In genomic region chr1:28265577-28265976, GRCh38 we compare ENCODE assay signal across 16 cellular contexts. TPM values are rescaled to one million over a fixed set of nuclear protein-coding genes. Genes with fewer than 3 reads are reported as not detected.
DNase-seq lines count a peak whose midpoint lies in the region; ATAC-seq and TF ChIP-seq lines count a peak whose summit lies in the region.
"Had no signal": no experiment of that assay in that cellular context is flagged by ENCODE, and none has a peak within 500 bp of the region (broad histone marks: within the 10 kb centered on the region; RNA-seq: fewer than 3 reads in every experiment).

No MANE protein-coding gene starts in this region.

- no peak for DNase-seq in NOMO-1 (lab: John Stamatoyannopoulos, UW; ENCODE audit: unreplicated experiment in 2 of 2)
- DNase-seq in stomach, result no peak
- DNase-seq in NCI-H345 treated with DMSO at 0.1 percent for 48 hours (lab: John Stamatoyannopoulos, UW; ENCODE audit: unreplicated experiment), result no peak
- DNase-seq: ACHN; AML-193; NCI-H187 treated with DMSO at 0.1 percent for 48 hours; NCI-H345; NCI-H526 treated with DMSO at 0.1 percent for 48 hours; NK-92 treated with Interleukin-12 subunit alpha and Interleukin-12 subunit beta, amount 100 ng/mL, for 24 hours; PC-3; SJCRH30 had no signal

- H3K4me3 ChIP-seq in HUES48 (ENCODE audit: low read depth, low read length), result peak overlapping the region; percentile 23; the same call in 1 of the 2 replicates
- peak overlapping the region; percentile 39; the same call in 1 of the 2 replicates for H3K4me3 ChIP-seq in iPS-20b (ENCODE audit: low read length)
- no peak overlapping the region for H3K4me3 ChIP-seq in stomach
- H3K4me3 ChIP-seq: SJCRH30 had no signal

- H3K36me3 ChIP-seq in HUES48 (ENCODE audit: control insufficient read depth, insufficient read depth, low read length), result peaks cover 14% of the 10 kb centered on the region
- no peaks in the 10 kb centered on the region for H3K36me3 ChIP-seq in iPS-20b (ENCODE audit: insufficient read depth, low read depth, low read length)
- peaks cover 0 to 16% (median 10%) of the 10 kb centered on the region in 4 donors for H3K36me3 ChIP-seq in stomach
- H3K36me3 ChIP-seq: SJCRH30 had no signal

- no peaks in the 10 kb centered on the region for H3K9me3 ChIP-seq in HUES48 (ENCODE audit: control insufficient read depth, insufficient read depth, low read length)
- H3K9me3 ChIP-seq in iPS-20b (ENCODE audit: insufficient read depth, low read depth, low read length), result no peaks in the 10 kb centered on the region
- H3K9me3 ChIP-seq in stomach, result no peaks in the 10 kb centered on the region
- H3K9me3 ChIP-seq: SJCRH30 had no signal

- ATAC-seq in HG03135 (IDR thresholded peaks at IDR 0.05; ENCODE audit: unreplicated experiment), result no peak
- ATAC-seq: PC-3 had no signal

- intact Hi-C loops in stomach (cut with DNase I; ENCODE audit: low total_unique reads), result loop anchor here (10.0 kb wide), 1 partner anchor 59 kb away; the partner anchor contains the start of gene MED18

- peak overlapping the region in 3 of 5 experiments; percentile 11 to 53 (median 42) for H3K4me3 Mint-ChIP-seq in brain
- H3K4me3 Mint-ChIP-seq: CD14-positive monocyte had no signal

- 88 to 93% (median 92%) methylated on average over 8 of the region's 8 CpGs for WGBS in stomach, 5 donors

- no peak for TF ChIP-seq POLR2A in stomach (IDR thresholded peaks at IDR 0.05)

- 0 out of 2 replicates have a peak overlapping the region, but pooled peaks have one; percentile 5 for H3K9ac ChIP-seq in HUES48 (ENCODE audit: low read depth, low read length)
- no peak overlapping the region for H3K9ac ChIP-seq in iPS-20b (ENCODE audit: low read depth, low read length)

- H3K4me1 Mint-ChIP-seq in brain, result peaks cover 63% of the 10 kb centered on the region

- H3K27me3 Mint-ChIP-seq in brain, result peaks cover 9% of the 10 kb centered on the region

- H3K27ac Mint-ChIP-seq in brain, result peak overlapping the region in 2 of 5 experiments; percentile 2 to 25
- H3K27ac Mint-ChIP-seq: CD14-positive monocyte had no signal

- H3K36me3 Mint-ChIP-seq in brain, result peaks cover 22% of the 10 kb centered on the region

- no peak for TF ChIP-seq CTCF in brain (conservative IDR thresholded peaks at IDR 0.05)
- no peak for TF ChIP-seq CTCF in stomach (IDR thresholded peaks at IDR 0.05)

- peaks cover 47% of the 10 kb centered on the region for H3K4me1 ChIP-seq in HUES48 (ENCODE audit: control insufficient read depth, insufficient read depth, low read length)
- H3K4me1 ChIP-seq in iPS-20b (ENCODE audit: insufficient read depth, low read length), result peaks cover 20% of the 10 kb centered on the region
- peaks cover 13 to 62% (median 41%) of the 10 kb centered on the region in 4 donors for H3K4me1 ChIP-seq in stomach

- H3K27me3 ChIP-seq in HUES48 (ENCODE audit: control insufficient read depth, insufficient read depth, low read length), result no peaks in the 10 kb centered on the region
- no peaks in the 10 kb centered on the region for H3K27me3 ChIP-seq in iPS-20b (ENCODE audit: insufficient read depth, low read length)
- H3K27me3 ChIP-seq in stomach, result no peaks in the 10 kb centered on the region
- H3K27me3 ChIP-seq: SJCRH30 had no signal

- peak overlapping the region; percentile 47 for H3K27ac ChIP-seq in HUES48 (ENCODE audit: low read depth, low read length)
- H3K27ac ChIP-seq in iPS-20b (ENCODE audit: low read length), result no peak overlapping the region
- H3K27ac ChIP-seq in stomach, result no peak overlapping the region
- H3K27ac ChIP-seq: SJCRH30 had no signal

- H3K9me3 Mint-ChIP-seq in brain, result no peaks in the 10 kb centered on the region

- TF ChIP-seq EP300 in stomach (IDR thresholded peaks at IDR 0.05), result no peak

RNA-seq across cellular contexts. Expression of gene SESN2, which starts 6.3 kb away (rescaled TPM):
- polyA plus RNA-seq in brain (ENCODE audit: insufficient read depth, low read depth, low replicate concordance), result 12.4 TPM
- total RNA-seq in stomach, result 10 to 100 TPM in 1 of 5 donors, 1 to 10 TPM in 4; 2.3 to 20.3 (median 3.3) TPM
- polyA plus RNA-seq in stomach, result 10 to 100 TPM in 1 of 3 donors, 1 to 10 TPM in 2; 6.7 to 11.5 (median 7.9) TPM

RNA-seq across cellular contexts. Expression of gene ATP5IF1, which starts 29.7 kb away (rescaled TPM):
- 273 TPM for polyA plus RNA-seq in brain (ENCODE audit: insufficient read depth, low read depth, low replicate concordance)
- 100 to 1,000 TPM; 146 to 548 (median 341) TPM for total RNA-seq in stomach
- polyA plus RNA-seq in stomach, result 100 to 1,000 TPM; 520 to 559 (median 540) TPM

RNA-seq across cellular contexts. Expression of gene DNAJC8, which starts 32.7 kb away (rescaled TPM):
- polyA plus RNA-seq in brain (ENCODE audit: insufficient read depth, low read depth, low replicate concordance), result 119 TPM
- total RNA-seq in stomach, result 100 to 1,000 TPM in 1 of 5 donors, 10 to 100 TPM in 4; 38.4 to 111 (median 79.7) TPM
- polyA plus RNA-seq in stomach, result 10 to 100 TPM; 59.5 to 75.6 (median 73.2) TPM

Comparison
In these comparisons a context has a peak if more than half of its experiments do, and no peak if none do; other contexts are left out.
1. H3K4me3 ChIP-seq: peak in HUES48 (single experiment) and iPS-20b (single experiment); none in stomach (0 of 4).